1 cellular context compared by ENCODE assay signal in the genomic region with DNA sequence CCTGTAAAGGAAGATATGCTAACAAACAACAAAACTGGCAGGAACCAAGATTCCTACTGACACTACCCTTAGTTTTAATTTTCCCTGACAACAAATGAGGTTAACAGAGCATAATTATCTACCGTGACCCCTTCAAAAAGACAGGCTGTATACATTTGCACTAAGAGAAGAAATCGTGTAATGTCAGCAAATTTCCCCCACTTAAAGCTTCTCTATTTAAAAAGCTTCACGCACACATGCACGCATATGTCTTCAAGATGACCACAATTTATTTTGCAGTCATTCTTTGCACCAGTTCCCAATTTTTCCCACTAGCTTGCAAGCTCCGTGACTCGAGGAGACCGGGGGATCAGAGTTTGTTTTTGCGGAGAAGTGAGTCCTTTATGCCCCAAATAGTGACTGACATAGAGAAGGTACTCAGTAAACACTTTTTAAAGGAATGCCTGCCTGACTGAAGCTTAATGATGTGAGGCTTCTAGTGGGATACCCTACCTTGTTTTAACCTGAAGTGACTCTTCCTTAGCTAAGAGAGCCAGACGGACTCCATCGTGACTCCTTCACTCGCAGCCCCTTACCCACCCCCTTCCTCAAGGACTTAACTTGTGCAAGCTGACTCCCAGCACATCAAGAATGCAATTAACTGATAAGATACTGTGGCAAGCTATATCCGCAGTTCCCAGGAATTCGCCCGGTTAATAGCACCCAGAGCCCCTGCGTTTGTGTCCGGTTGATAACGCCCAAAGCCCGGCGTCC.
TF ChIP-seq lines count a peak whose summit lies in the region.

No MANE protein-coding gene starts in this region.

TF ChIP-seq in K562, 482 proteins besides CTCF, POLR2A, EP300 and RAD21 (continued from another document and continues in another):
- TF ChIP-seq TARDBP (IDR thresholded peaks at IDR 0.05) = no peak; the same call in 1 of the 2 replicates
- TF ChIP-seq YBX1 (IDR thresholded peaks at IDR 0.05) = no peak
- TF ChIP-seq, protein P1, sequence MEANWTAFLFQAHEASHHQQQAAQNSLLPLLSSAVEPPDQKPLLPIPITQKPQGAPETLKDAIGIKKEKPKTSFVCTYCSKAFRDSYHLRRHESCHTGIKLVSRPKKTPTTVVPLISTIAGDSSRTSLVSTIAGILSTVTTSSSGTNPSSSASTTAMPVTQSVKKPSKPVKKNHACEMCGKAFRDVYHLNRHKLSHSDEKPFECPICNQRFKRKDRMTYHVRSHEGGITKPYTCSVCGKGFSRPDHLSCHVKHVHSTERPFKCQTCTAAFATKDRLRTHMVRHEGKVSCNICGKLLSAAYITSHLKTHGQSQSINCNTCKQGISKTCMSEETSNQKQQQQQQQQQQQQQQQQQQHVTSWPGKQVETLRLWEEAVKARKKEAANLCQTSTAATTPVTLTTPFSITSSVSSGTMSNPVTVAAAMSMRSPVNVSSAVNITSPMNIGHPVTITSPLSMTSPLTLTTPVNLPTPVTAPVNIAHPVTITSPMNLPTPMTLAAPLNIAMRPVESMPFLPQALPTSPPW (CRISPR knock-in tag; IDR thresholded peaks at IDR 0.05) = peak; percentile 58
- no peak for TF ChIP-seq PHF20 (IDR thresholded peaks at IDR 0.05; ENCODE audit: partially characterized antibody)
- peak; percentile 78 for TF ChIP-seq PTRF (tag; IDR thresholded peaks at IDR 0.05)
- TF ChIP-seq, protein P2, sequence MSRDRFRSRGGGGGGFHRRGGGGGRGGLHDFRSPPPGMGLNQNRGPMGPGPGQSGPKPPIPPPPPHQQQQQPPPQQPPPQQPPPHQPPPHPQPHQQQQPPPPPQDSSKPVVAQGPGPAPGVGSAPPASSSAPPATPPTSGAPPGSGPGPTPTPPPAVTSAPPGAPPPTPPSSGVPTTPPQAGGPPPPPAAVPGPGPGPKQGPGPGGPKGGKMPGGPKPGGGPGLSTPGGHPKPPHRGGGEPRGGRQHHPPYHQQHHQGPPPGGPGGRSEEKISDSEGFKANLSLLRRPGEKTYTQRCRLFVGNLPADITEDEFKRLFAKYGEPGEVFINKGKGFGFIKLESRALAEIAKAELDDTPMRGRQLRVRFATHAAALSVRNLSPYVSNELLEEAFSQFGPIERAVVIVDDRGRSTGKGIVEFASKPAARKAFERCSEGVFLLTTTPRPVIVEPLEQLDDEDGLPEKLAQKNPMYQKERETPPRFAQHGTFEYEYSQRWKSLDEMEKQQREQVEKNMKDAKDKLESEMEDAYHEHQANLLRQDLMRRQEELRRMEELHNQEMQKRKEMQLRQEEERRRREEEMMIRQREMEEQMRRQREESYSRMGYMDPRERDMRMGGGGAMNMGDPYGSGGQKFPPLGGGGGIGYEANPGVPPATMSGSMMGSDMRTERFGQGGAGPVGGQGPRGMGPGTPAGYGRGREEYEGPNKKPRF (IDR thresholded peaks at IDR 0.05; ENCODE audit: low read depth, low read length) = no peak
- TF ChIP-seq, protein P3, sequence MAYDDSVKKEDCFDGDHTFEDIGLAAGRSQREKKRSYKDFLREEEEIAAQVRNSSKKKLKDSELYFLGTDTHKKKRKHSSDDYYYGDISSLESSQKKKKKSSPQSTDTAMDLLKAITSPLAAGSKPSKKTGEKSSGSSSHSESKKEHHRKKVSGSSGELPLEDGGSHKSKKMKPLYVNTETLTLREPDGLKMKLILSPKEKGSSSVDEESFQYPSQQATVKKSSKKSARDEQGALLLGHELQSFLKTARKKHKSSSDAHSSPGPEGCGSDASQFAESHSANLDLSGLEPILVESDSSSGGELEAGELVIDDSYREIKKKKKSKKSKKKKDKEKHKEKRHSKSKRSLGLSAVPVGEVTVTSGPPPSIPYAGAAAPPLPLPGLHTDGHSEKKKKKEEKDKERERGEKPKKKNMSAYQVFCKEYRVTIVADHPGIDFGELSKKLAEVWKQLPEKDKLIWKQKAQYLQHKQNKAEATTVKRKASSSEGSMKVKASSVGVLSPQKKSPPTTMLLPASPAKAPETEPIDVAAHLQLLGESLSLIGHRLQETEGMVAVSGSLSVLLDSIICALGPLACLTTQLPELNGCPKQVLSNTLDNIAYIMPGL (CRISPR knock-in tag; IDR thresholded peaks at IDR 0.05) = no peak
- no peak for TF ChIP-seq RB1 (IDR thresholded peaks at IDR 0.05; ENCODE audit: low read depth)
- no peak for TF ChIP-seq SLC30A9 (CRISPR knock-in tag; IDR thresholded peaks at IDR 0.05)
- TF ChIP-seq RBM15 (IDR thresholded peaks at IDR 0.05; ENCODE audit: insufficient read depth, low read length) = no peak
- peak; percentile 96 for TF ChIP-seq ZNF311 (CRISPR knock-in tag; IDR thresholded peaks at IDR 0.05)
- TF ChIP-seq, protein P4, sequence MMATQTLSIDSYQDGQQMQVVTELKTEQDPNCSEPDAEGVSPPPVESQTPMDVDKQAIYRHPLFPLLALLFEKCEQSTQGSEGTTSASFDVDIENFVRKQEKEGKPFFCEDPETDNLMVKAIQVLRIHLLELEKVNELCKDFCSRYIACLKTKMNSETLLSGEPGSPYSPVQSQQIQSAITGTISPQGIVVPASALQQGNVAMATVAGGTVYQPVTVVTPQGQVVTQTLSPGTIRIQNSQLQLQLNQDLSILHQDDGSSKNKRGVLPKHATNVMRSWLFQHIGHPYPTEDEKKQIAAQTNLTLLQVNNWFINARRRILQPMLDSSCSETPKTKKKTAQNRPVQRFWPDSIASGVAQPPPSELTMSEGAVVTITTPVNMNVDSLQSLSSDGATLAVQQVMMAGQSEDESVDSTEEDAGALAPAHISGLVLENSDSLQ (IDR thresholded peaks at IDR 0.05) = peak; percentile 48; the same call in 1 of the 2 replicates
- TF ChIP-seq, protein P5, sequence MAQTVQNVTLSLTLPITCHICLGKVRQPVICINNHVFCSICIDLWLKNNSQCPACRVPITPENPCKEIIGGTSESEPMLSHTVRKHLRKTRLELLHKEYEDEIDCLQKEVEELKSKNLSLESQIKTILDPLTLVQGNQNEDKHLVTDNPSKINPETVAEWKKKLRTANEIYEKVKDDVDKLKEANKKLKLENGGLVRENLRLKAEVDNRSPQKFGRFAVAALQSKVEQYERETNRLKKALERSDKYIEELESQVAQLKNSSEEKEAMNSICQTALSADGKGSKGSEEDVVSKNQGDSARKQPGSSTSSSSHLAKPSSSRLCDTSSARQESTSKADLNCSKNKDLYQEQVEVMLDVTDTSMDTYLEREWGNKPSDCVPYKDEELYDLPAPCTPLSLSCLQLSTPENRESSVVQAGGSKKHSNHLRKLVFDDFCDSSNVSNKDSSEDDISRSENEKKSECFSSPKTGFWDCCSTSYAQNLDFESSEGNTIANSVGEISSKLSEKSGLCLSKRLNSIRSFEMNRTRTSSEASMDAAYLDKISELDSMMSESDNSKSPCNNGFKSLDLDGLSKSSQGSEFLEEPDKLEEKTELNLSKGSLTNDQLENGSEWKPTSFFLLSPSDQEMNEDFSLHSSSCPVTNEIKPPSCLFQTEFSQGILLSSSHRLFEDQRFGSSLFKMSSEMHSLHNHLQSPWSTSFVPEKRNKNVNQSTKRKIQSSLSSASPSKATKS (CRISPR knock-in tag; IDR thresholded peaks at IDR 0.05) = no peak
- peak in 1 of 2 experiments; percentile 30; a peak in 3 of 4 replicates for TF ChIP-seq TBL1XR1 (IDR thresholded peaks at IDR 0.05; ENCODE audit: low read length in 2 of 2)
- TF ChIP-seq MEIS2 (IDR thresholded peaks at IDR 0.05; ENCODE audit: partially characterized antibody) = peak; percentile 55
- no peak for TF ChIP-seq IRF2 (CRISPR knock-in tag; IDR thresholded peaks at IDR 0.05)
- TF ChIP-seq, protein P6, sequence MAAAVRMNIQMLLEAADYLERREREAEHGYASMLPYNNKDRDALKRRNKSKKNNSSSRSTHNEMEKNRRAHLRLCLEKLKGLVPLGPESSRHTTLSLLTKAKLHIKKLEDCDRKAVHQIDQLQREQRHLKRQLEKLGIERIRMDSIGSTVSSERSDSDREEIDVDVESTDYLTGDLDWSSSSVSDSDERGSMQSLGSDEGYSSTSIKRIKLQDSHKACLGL (CRISPR knock-in tag; IDR thresholded peaks at IDR 0.05; ENCODE audit: borderline replicate concordance, poor library complexity, severe bottlenecking) = no peak
- TF ChIP-seq PHF21A (IDR thresholded peaks at IDR 0.05; ENCODE audit: borderline replicate concordance, low read depth) = no peak
- no peak for TF ChIP-seq SIRT6 (IDR thresholded peaks at IDR 0.05; ENCODE audit: low read depth, low read length)
- TF ChIP-seq, protein P7, sequence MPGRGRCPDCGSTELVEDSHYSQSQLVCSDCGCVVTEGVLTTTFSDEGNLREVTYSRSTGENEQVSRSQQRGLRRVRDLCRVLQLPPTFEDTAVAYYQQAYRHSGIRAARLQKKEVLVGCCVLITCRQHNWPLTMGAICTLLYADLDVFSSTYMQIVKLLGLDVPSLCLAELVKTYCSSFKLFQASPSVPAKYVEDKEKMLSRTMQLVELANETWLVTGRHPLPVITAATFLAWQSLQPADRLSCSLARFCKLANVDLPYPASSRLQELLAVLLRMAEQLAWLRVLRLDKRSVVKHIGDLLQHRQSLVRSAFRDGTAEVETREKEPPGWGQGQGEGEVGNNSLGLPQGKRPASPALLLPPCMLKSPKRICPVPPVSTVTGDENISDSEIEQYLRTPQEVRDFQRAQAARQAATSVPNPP (IDR thresholded peaks at IDR 0.05; ENCODE audit: borderline replicate concordance, insufficient read depth, insufficient read length) = no peak
- TF ChIP-seq ZSCAN32 (CRISPR knock-in tag; IDR thresholded peaks at IDR 0.05) = peak; percentile 71; the same call in 1 of the 2 replicates
- TF ChIP-seq, protein P8, sequence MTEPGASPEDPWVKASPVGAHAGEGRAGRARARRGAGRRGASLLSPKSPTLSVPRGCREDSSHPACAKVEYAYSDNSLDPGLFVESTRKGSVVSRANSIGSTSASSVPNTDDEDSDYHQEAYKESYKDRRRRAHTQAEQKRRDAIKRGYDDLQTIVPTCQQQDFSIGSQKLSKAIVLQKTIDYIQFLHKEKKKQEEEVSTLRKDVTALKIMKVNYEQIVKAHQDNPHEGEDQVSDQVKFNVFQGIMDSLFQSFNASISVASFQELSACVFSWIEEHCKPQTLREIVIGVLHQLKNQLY (CRISPR knock-in tag; conservative IDR thresholded peaks at IDR 0.05) = 0 out of 4 replicates have a peak, but pooled peaks of 1 of the 2 experiments have one; percentile 22
- TF ChIP-seq HLTF (IDR thresholded peaks at IDR 0.05) = 0 out of 2 replicates have a peak, but pooled peaks have one; percentile 14
- no peak for TF ChIP-seq SMARCB1 (IDR thresholded peaks at IDR 0.05; ENCODE audit: insufficient read length, low read depth)
- TF ChIP-seq PPARD (CRISPR knock-in tag; IDR thresholded peaks at IDR 0.05) = no peak
- no peak for TF ChIP-seq U2AF2 (optimal IDR thresholded peaks at IDR 0.05; ENCODE audit: low read depth, low read length)
- peak; percentile 84 for TF ChIP-seq ZNF239 (CRISPR knock-in tag; IDR thresholded peaks at IDR 0.05)
- peak; percentile 47; the same call in 1 of the 2 replicates for TF ChIP-seq ZNF324 (CRISPR knock-in tag; IDR thresholded peaks at IDR 0.05)
- TF ChIP-seq, protein P9, sequence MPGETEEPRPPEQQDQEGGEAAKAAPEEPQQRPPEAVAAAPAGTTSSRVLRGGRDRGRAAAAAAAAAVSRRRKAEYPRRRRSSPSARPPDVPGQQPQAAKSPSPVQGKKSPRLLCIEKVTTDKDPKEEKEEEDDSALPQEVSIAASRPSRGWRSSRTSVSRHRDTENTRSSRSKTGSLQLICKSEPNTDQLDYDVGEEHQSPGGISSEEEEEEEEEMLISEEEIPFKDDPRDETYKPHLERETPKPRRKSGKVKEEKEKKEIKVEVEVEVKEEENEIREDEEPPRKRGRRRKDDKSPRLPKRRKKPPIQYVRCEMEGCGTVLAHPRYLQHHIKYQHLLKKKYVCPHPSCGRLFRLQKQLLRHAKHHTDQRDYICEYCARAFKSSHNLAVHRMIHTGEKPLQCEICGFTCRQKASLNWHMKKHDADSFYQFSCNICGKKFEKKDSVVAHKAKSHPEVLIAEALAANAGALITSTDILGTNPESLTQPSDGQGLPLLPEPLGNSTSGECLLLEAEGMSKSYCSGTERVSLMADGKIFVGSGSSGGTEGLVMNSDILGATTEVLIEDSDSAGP (CRISPR knock-in tag; IDR thresholded peaks at IDR 0.05) = no peak
- TF ChIP-seq ZNF274 (IDR thresholded peaks at IDR 0.05; ENCODE audit: borderline replicate concordance, low read depth, low read length) = no peak
- TF ChIP-seq, protein P10, sequence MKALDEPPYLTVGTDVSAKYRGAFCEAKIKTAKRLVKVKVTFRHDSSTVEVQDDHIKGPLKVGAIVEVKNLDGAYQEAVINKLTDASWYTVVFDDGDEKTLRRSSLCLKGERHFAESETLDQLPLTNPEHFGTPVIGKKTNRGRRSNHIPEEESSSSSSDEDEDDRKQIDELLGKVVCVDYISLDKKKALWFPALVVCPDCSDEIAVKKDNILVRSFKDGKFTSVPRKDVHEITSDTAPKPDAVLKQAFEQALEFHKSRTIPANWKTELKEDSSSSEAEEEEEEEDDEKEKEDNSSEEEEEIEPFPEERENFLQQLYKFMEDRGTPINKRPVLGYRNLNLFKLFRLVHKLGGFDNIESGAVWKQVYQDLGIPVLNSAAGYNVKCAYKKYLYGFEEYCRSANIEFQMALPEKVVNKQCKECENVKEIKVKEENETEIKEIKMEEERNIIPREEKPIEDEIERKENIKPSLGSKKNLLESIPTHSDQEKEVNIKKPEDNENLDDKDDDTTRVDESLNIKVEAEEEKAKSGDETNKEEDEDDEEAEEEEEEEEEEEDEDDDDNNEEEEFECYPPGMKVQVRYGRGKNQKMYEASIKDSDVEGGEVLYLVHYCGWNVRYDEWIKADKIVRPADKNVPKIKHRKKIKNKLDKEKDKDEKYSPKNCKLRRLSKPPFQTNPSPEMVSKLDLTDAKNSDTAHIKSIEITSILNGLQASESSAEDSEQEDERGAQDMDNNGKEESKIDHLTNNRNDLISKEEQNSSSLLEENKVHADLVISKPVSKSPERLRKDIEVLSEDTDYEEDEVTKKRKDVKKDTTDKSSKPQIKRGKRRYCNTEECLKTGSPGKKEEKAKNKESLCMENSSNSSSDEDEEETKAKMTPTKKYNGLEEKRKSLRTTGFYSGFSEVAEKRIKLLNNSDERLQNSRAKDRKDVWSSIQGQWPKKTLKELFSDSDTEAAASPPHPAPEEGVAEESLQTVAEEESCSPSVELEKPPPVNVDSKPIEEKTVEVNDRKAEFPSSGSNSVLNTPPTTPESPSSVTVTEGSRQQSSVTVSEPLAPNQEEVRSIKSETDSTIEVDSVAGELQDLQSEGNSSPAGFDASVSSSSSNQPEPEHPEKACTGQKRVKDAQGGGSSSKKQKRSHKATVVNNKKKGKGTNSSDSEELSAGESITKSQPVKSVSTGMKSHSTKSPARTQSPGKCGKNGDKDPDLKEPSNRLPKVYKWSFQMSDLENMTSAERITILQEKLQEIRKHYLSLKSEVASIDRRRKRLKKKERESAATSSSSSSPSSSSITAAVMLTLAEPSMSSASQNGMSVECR (CRISPR knock-in tag; IDR thresholded peaks at IDR 0.05) = peak; percentile 40; the same call in 1 of the 2 replicates
- TF ChIP-seq IFI16 (CRISPR knock-in tag; IDR thresholded peaks at IDR 0.05) = 0 out of 2 replicates have a peak, but pooled peaks have one; percentile 69
- TF ChIP-seq RBBP5 (IDR thresholded peaks at IDR 0.05; ENCODE audit: borderline replicate concordance, insufficient read depth, low read length, poor library complexity, severe bottlenecking) = peak; percentile 53
- TF ChIP-seq SMAD3 (CRISPR knock-in tag; conservative IDR thresholded peaks at IDR 0.05) = peak; percentile 84
- TF ChIP-seq PTBP1 (IDR thresholded peaks at IDR 0.05; ENCODE audit: low read depth, low read length) = no peak
